1 cellular context compared by ENCODE assay signal in genomic region chr1:58883888-58884482, GRCh38.
TF ChIP-seq lines count a peak whose summit lies in the region.

No MANE protein-coding gene starts in this region.

TF ChIP-seq in K562, 482 proteins besides CTCF, POLR2A, EP300 and RAD21 (continued from another document and continues in another):
- TF ChIP-seq, protein P1, sequence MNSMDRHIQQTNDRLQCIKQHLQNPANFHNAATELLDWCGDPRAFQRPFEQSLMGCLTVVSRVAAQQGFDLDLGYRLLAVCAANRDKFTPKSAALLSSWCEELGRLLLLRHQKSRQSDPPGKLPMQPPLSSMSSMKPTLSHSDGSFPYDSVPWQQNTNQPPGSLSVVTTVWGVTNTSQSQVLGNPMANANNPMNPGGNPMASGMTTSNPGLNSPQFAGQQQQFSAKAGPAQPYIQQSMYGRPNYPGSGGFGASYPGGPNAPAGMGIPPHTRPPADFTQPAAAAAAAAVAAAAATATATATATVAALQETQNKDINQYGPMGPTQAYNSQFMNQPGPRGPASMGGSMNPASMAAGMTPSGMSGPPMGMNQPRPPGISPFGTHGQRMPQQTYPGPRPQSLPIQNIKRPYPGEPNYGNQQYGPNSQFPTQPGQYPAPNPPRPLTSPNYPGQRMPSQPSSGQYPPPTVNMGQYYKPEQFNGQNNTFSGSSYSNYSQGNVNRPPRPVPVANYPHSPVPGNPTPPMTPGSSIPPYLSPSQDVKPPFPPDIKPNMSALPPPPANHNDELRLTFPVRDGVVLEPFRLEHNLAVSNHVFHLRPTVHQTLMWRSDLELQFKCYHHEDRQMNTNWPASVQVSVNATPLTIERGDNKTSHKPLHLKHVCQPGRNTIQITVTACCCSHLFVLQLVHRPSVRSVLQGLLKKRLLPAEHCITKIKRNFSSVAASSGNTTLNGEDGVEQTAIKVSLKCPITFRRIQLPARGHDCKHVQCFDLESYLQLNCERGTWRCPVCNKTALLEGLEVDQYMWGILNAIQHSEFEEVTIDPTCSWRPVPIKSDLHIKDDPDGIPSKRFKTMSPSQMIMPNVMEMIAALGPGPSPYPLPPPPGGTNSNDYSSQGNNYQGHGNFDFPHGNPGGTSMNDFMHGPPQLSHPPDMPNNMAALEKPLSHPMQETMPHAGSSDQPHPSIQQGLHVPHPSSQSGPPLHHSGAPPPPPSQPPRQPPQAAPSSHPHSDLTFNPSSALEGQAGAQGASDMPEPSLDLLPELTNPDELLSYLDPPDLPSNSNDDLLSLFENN (IDR thresholded peaks at IDR 0.05; ENCODE audit: low read depth in 2 of 2, low read length in 2 of 2) = peak in 1 of 2 experiments; percentile 76; a peak in 1 of 4 replicates
- no peak; a peak in 1 of 4 replicates for TF ChIP-seq ZNF318 (IDR thresholded peaks at IDR 0.05; ENCODE audit: borderline replicate concordance in 1 of 2, low read depth in 1 of 2)
- no peak for TF ChIP-seq ZSCAN32 (CRISPR knock-in tag; IDR thresholded peaks at IDR 0.05)
- peak; percentile 90 for TF ChIP-seq DMBX1 (CRISPR knock-in tag; IDR thresholded peaks at IDR 0.05; ENCODE audit: borderline replicate concordance)
- peak; percentile 75 for TF ChIP-seq NFIC (IDR thresholded peaks at IDR 0.05)
- TF ChIP-seq, protein P2, sequence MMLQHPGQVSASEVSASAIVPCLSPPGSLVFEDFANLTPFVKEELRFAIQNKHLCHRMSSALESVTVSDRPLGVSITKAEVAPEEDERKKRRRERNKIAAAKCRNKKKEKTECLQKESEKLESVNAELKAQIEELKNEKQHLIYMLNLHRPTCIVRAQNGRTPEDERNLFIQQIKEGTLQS (IDR thresholded peaks at IDR 0.05) = no peak
- TF ChIP-seq, protein P2 (CRISPR knock-in tag; conservative IDR thresholded peaks at IDR 0.05) = 0 out of 2 replicates have a peak, but pooled peaks have one; percentile 10
- TF ChIP-seq SMAD1 (IDR thresholded peaks at IDR 0.05; ENCODE audit: low read depth, low read length, partially characterized antibody) = peak; percentile 42
- peak; percentile 51 for TF ChIP-seq HMBOX1 (IDR thresholded peaks at IDR 0.05)
- peak; percentile 96 for TF ChIP-seq DPF2 (IDR thresholded peaks at IDR 0.05)
- no peak for TF ChIP-seq ARID4B (CRISPR knock-in tag; IDR thresholded peaks at IDR 0.05)
- TF ChIP-seq HMGN3 (IDR thresholded peaks at IDR 0.05; ENCODE audit: borderline replicate concordance, extremely low read depth, insufficient read length, low read depth, low read length) = peak; percentile 85
- no peak; the same call in 1 of the 2 replicates for TF ChIP-seq XRCC3 (IDR thresholded peaks at IDR 0.05)
- no peak for TF ChIP-seq HMG20A (CRISPR knock-in tag; conservative IDR thresholded peaks at IDR 0.05)
- TF ChIP-seq, protein P3, sequence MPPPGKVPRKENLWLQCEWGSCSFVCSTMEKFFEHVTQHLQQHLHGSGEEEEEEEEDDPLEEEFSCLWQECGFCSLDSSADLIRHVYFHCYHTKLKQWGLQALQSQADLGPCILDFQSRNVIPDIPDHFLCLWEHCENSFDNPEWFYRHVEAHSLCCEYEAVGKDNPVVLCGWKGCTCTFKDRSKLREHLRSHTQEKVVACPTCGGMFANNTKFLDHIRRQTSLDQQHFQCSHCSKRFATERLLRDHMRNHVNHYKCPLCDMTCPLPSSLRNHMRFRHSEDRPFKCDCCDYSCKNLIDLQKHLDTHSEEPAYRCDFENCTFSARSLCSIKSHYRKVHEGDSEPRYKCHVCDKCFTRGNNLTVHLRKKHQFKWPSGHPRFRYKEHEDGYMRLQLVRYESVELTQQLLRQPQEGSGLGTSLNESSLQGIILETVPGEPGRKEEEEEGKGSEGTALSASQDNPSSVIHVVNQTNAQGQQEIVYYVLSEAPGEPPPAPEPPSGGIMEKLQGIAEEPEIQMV (tag; conservative IDR thresholded peaks at IDR 0.05; ENCODE audit: low read depth) = peak; percentile 70
- TF ChIP-seq ZNF146 (CRISPR knock-in tag; IDR thresholded peaks at IDR 0.05; ENCODE audit: unreplicated experiment) = no peak
- no peak for TF ChIP-seq ZKSCAN8 (CRISPR knock-in tag; IDR thresholded peaks at IDR 0.05)
- no peak for TF ChIP-seq HNRNPUL1 (IDR thresholded peaks at IDR 0.05; ENCODE audit: low read length)
- peak; percentile 90 for TF ChIP-seq KLF16 (IDR thresholded peaks at IDR 0.05)
- no peak for TF ChIP-seq KDM2B (CRISPR knock-in tag; IDR thresholded peaks at IDR 0.05)
- peak in 1 of 3 experiments; percentile 25 for TF ChIP-seq YY1 (IDR thresholded peaks at IDR 0.05; ENCODE audit: borderline replicate concordance in 1 of 3, control insufficient read depth in 1 of 3, extremely low read depth in 1 of 3, insufficient read depth in 3 of 3, insufficient read length in 1 of 3, insufficient replicate concordance in 2 of 3, low read depth in 1 of 3, low read length in 2 of 3)
- TF ChIP-seq GTF3C2 (IDR thresholded peaks at IDR 0.05; ENCODE audit: borderline replicate concordance, extremely low read depth, insufficient read length) = no peak
- peak; percentile 43; the same call in 1 of the 2 replicates for TF ChIP-seq PHB2 (IDR thresholded peaks at IDR 0.05; ENCODE audit: low read depth)
- 0 out of 2 replicates have a peak, but pooled peaks have one; percentile 17 for TF ChIP-seq DIDO1 (tag; IDR thresholded peaks at IDR 0.05; ENCODE audit: low read depth)
- TF ChIP-seq ZNF785 (CRISPR knock-in tag; IDR thresholded peaks at IDR 0.05) = no peak
